ENCODE assay signal across 10 cellular contexts in genomic region chr1:207827488-207827830, GRCh38.
DNase-seq lines count a peak whose midpoint lies in the region; FAIRE-seq and TF ChIP-seq lines count a peak whose summit lies in the region.
"Had no signal": no experiment of that assay in that cellular context is flagged by ENCODE, and none has a peak within 500 bp of the region (broad histone marks: within the 10 kb centered on the region; RNA-seq: fewer than 3 reads in every experiment).

No MANE protein-coding gene starts in this region.

- H3K4me3 Mint-ChIP-seq in HFFc6, result peak overlapping the region; percentile 85; the same call in 1 of the 2 replicates
- no peak overlapping the region for H3K4me3 Mint-ChIP-seq in activated CD4-positive, alpha-beta memory T cell treated with anti-CD3 and anti-CD28 coated beads, Interleukin-2, amount 10 ng/mL, durations not matched to agents 7 days and 5 days

- no peak overlapping the region for H3K4me2 ChIP-seq in keratinocyte (ENCODE audit: control insufficient read depth, extremely low read depth, insufficient read depth, low read depth, low read length)

- TF ChIP-seq CTCF in HFFc6 (IDR thresholded peaks at IDR 0.05) (no peak), keratinocyte (optimal IDR thresholded peaks at IDR 0.05 in 1 of 3, IDR thresholded peaks at IDR 0.05 in 1 of 3, conservative IDR thresholded peaks at IDR 0.05 in 1 of 3; ENCODE audit: extremely low read depth in 1 of 3, insufficient read depth in 2 of 3, low read length in 3 of 3) (no peak), spleen (IDR thresholded peaks at IDR 0.05 in 8 of 11, conservative IDR thresholded peaks at IDR 0.05 in 3 of 11) (no peak)

- H3K9me1 ChIP-seq in keratinocyte (ENCODE audit: control insufficient read depth, extremely low read depth, insufficient read depth, low read length), result peaks cover 3% of the 10 kb centered on the region

- CTCF ChIA-PET in activated CD4-positive, alpha-beta memory T cell treated with anti-CD3 and anti-CD28 coated beads, Interleukin-2, amount 10 ng/mL, durations not matched to agents 7 days and 5 days (lab: Charles Lee), result interaction anchor here (0.7 to 12.4 kb wide), 11 partner anchors 9 to 136 kb away, joined by 3 to 297 read pairs (median 3); no protein-coding TSS in a partner anchor

- H3K27ac ChIP-seq in keratinocyte (ENCODE audit: control insufficient read depth, insufficient read depth, low read length), result peak overlapping the region; percentile 34
- H3K27ac ChIP-seq in spleen, result peak overlapping the region; percentile 94 to 98 (median 96)
- no peak overlapping the region for H3K27ac ChIP-seq in SJCRH30

- TF ChIP-seq POLR2A in spleen (IDR thresholded peaks at IDR 0.05), result no peak

- H3K4me1 Mint-ChIP-seq in HFFc6 (ENCODE audit: low read depth), result peaks cover 70% of the 10 kb centered on the region
- H3K4me1 Mint-ChIP-seq in activated CD4-positive, alpha-beta memory T cell treated with anti-CD3 and anti-CD28 coated beads, Interleukin-2, amount 10 ng/mL, durations not matched to agents 7 days and 5 days, result peaks cover 96% of the 10 kb centered on the region

- H3K9me3 ChIP-seq in keratinocyte (ENCODE audit: control insufficient read depth, low read depth, low read length), result no peaks in the 10 kb centered on the region
- H3K9me3 ChIP-seq in spleen, result no peaks in the 10 kb centered on the region
- no peaks in the 10 kb centered on the region for H3K9me3 ChIP-seq in SJCRH30 (replicated peaks)

- DNase-seq in HFFc6, result no peak
- DNase-seq in activated CD4-positive, alpha-beta memory T cell treated with anti-CD3 and anti-CD28 coated beads, Interleukin-2, amount 10 ng/mL, durations not matched to agents 7 days and 5 days, result no peak
- no peak for DNase-seq in keratinocyte (ENCODE audit: low read depth, low spot score)
- DNase-seq in spleen, result no peak
- DNase-seq in NCI-H524 treated with DMSO at 0.1 percent for 48 hours (lab: John Stamatoyannopoulos, UW), result no peak
- DNase-seq in SJCRH30, result no peak
- DNase-seq in SHP77 treated with DMSO at 0.1 percent for 48 hours (lab: John Stamatoyannopoulos, UW), result no peak
- DNase-seq: activated naive CD8-positive, alpha-beta T cell treated with anti-CD3 and anti-CD28 coated beads for 36 hours; NCI-H1048 had no signal

- dilution Hi-C loops in keratinocyte (cut with MboI; ENCODE audit: extremely low pct_ligation_motif_present, low sequenced_read_pairs), result no loop called here

- peaks cover 15% of the 10 kb centered on the region for H3K36me3 Mint-ChIP-seq in HFFc6 (ENCODE audit: low read depth)
- H3K36me3 Mint-ChIP-seq in activated CD4-positive, alpha-beta memory T cell treated with anti-CD3 and anti-CD28 coated beads, Interleukin-2, amount 10 ng/mL, durations not matched to agents 7 days and 5 days (ENCODE audit: low read depth), result peaks cover 36% of the 10 kb centered on the region

- H3K36me3 ChIP-seq in keratinocyte (ENCODE audit: control insufficient read depth in 2 of 2, extremely low read depth in 1 of 2, insufficient read depth in 2 of 2, low read length in 2 of 2) (peaks cover 6 to 8% of the 10 kb centered on the region in 2 experiments), spleen (no peaks in the 10 kb centered on the region), SJCRH30 (no peaks in the 10 kb centered on the region)

- H3K9ac ChIP-seq in keratinocyte (ENCODE audit: control insufficient read depth, extremely low read depth, insufficient read depth, low read length), result peak overlapping the region; percentile 57

- peaks cover 79% of the 10 kb centered on the region for H3K79me2 ChIP-seq in keratinocyte (ENCODE audit: control insufficient read depth, insufficient read depth, low read length)

- no peak for FAIRE-seq in keratinocyte (lab: Jason Lieb, UNC)
- FAIRE-seq: G401.6 had no signal

- H3K27ac Mint-ChIP-seq in HFFc6, result peak overlapping the region; percentile 99
- H3K27ac Mint-ChIP-seq in activated CD4-positive, alpha-beta memory T cell treated with anti-CD3 and anti-CD28 coated beads, Interleukin-2, amount 10 ng/mL, durations not matched to agents 7 days and 5 days, result peak overlapping the region; percentile 99

- peaks cover 56% of the 10 kb centered on the region for H3K4me1 ChIP-seq in keratinocyte (ENCODE audit: control insufficient read depth, extremely low read depth, insufficient read depth, low read length)
- peaks cover 72 to 100% (median 93%) of the 10 kb centered on the region in 6 donors for H3K4me1 ChIP-seq in spleen
- no peaks in the 10 kb centered on the region for H3K4me1 ChIP-seq in SJCRH30

- H3K27me3 ChIP-seq in keratinocyte (ENCODE audit: control insufficient read depth, extremely low read depth, insufficient read depth, low read length), result no peaks in the 10 kb centered on the region
- H3K27me3 ChIP-seq in spleen (replicated peaks in 1 of 7), result no peaks in the 10 kb centered on the region
- H3K27me3 ChIP-seq in SJCRH30, result no peaks in the 10 kb centered on the region

- 84 to 97% (median 91%) methylated on average over 2 of the region's 2 CpGs for WGBS in spleen, 5 donors

- peaks cover 4% of the 10 kb centered on the region for H3K27me3 Mint-ChIP-seq in HFFc6 (ENCODE audit: insufficient read depth)
- H3K27me3 Mint-ChIP-seq in activated CD4-positive, alpha-beta memory T cell treated with anti-CD3 and anti-CD28 coated beads, Interleukin-2, amount 10 ng/mL, durations not matched to agents 7 days and 5 days, result no peaks in the 10 kb centered on the region
- H3K27me3 Mint-ChIP-seq: activated naive CD8-positive, alpha-beta T cell treated with anti-CD3 and anti-CD28 coated beads for 36 hours had no signal

- H4K20me1 ChIP-seq in keratinocyte (ENCODE audit: control insufficient read depth, extremely low read depth, insufficient read depth, low read length), result no peaks in the 10 kb centered on the region

- no peak overlapping the region for H2AFZ ChIP-seq in keratinocyte (ENCODE audit: control insufficient read depth, low read length)

- H3K9me3 Mint-ChIP-seq in HFFc6, result no peaks in the 10 kb centered on the region
- H3K9me3 Mint-ChIP-seq in activated CD4-positive, alpha-beta memory T cell treated with anti-CD3 and anti-CD28 coated beads, Interleukin-2, amount 10 ng/mL, durations not matched to agents 7 days and 5 days, result no peaks in the 10 kb centered on the region
- H3K9me3 Mint-ChIP-seq: activated naive CD8-positive, alpha-beta T cell treated with anti-CD3 and anti-CD28 coated beads for 36 hours had no signal

- POLR2A ChIA-PET in activated CD4-positive, alpha-beta memory T cell treated with anti-CD3 and anti-CD28 coated beads, Interleukin-2, amount 10 ng/mL, durations not matched to agents 7 days and 5 days (lab: Charles Lee), result interaction anchor here (1.5 to 9.7 kb wide), 4 partner anchors 11 to 57 kb away, joined by 6 to 151 read pairs (median 17); no protein-coding TSS in a partner anchor

- H3K4me3 ChIP-seq in keratinocyte (ENCODE audit: control insufficient read depth in 2 of 3, extremely low read depth in 1 of 3, insufficient read depth in 2 of 3, low read depth in 1 of 3, low read length in 3 of 3), result no peak overlapping the region
- H3K4me3 ChIP-seq in spleen, result peak overlapping the region in 1 of 8 donors; percentile 86
- no peak overlapping the region for H3K4me3 ChIP-seq in SJCRH30

- intact Hi-C loops in spleen (cut with DNase I; ENCODE audit: low total_unique reads), result loop anchor here (5.0 kb wide), 1 partner anchor 40 kb away; no protein-coding TSS in a partner anchor
